Comparison of ENCODE assay signal across 8 cellular contexts in genomic region chr9:6646028-6646636, GRCh38. TPM values are rescaled to one million over a fixed set of nuclear protein-coding genes. Genes with fewer than 3 reads are reported as not detected.
A peak's percentile ranks its signal among the peaks of the same experiment; 100 is the strongest.
DNase-seq lines count a peak whose midpoint lies in the region; ATAC-seq and TF ChIP-seq lines count a peak whose summit lies in the region.

No MANE protein-coding gene starts in this region.

- H3K4me1 Mint-ChIP-seq in WTC11, result peaks cover 53% of the 10 kb centered on the region

- H3K27ac Mint-ChIP-seq in WTC11, result peak overlapping the region; percentile 94

- DNase-seq in WTC11 (ENCODE audit: low spot score) (no peak), right cardiac atrium (no peak), mesenteric fat pad (ENCODE audit: low spot score) (no peak), GM20000 (ENCODE audit: low spot score) (no peak), DMS79 (lab: John Stamatoyannopoulos, UW) (no peak)
- DNase-seq in stimulated activated CD4-positive, alpha-beta T cell treated with anti-CD3 and anti-CD28 coated beads, Interleukin-15, amount 100 ng/mL, for 24 hours, result peak; percentile 47

- intact Hi-C loops in right cardiac atrium (cut with DNase I), result no loop called here

- WGBS in right cardiac atrium, result 28% methylated on average over 18 of the region's 18 CpGs

- ATAC-seq in GM21360 (IDR thresholded peaks at IDR 0.05; ENCODE audit: unreplicated experiment) (peak; percentile 29), WTC11 (no peak), right cardiac atrium (no peak)

- no peaks in the 10 kb centered on the region for H3K27me3 ChIP-seq in right cardiac atrium (ENCODE audit: control insufficient read depth, insufficient read depth)

- H3K9me3 ChIP-seq in right cardiac atrium (ENCODE audit: control insufficient read depth, low read length), result no peaks in the 10 kb centered on the region

- peak overlapping the region; percentile 98 for H3K4me3 Mint-ChIP-seq in WTC11

- peaks cover 34% of the 10 kb centered on the region for H3K36me3 Mint-ChIP-seq in WTC11

- H3K27ac ChIP-seq in 22Rv1 (peak overlapping the region; percentile 68), right cardiac atrium (ENCODE audit: low read length) (no peak overlapping the region)

- POLR2A ChIA-PET in WTC11 (lab: Charles Lee), result interaction anchor here (0.6 to 0.7 kb wide), 4 partner anchors 42 to 1065 kb away, joined by 3 to 4 read pairs (median 3); no protein-coding TSS in a partner anchor

- peak overlapping the region; percentile 33 for H3K4me3 ChIP-seq in right cardiac atrium (ENCODE audit: low read length)

- peaks cover 2% of the 10 kb centered on the region for H3K4me1 ChIP-seq in right cardiac atrium (ENCODE audit: control insufficient read depth, insufficient read depth, low read length)

- H3K9me3 Mint-ChIP-seq in WTC11, result no peaks in the 10 kb centered on the region

- CTCF ChIA-PET in WTC11 (lab: Charles Lee), result interaction anchor here (1.0 kb wide), 1 partner anchor 21 kb away, joined by 5 read pairs; no protein-coding TSS in a partner anchor

- TF ChIP-seq CTCF in 22Rv1 (IDR thresholded peaks at IDR 0.05) (no peak), WTC11 (IDR thresholded peaks at IDR 0.05) (no peak), GM20000 (IDR thresholded peaks at IDR 0.05; ENCODE audit: extremely low read depth, missing control alignments) (no peak)

- peaks cover 3% of the 10 kb centered on the region; the same call in 1 of the 2 replicates for H3K27me3 Mint-ChIP-seq in WTC11 (ENCODE audit: low read depth)

TF ChIP-seq in WTC11, 78 proteins besides CTCF, POLR2A, EP300 and RAD21:
- TF ChIP-seq HMGXB4 (CRISPR knock-in tag; IDR thresholded peaks at IDR 0.05) (peak; percentile 5; the same call in 1 of the 2 replicates), ATF3 (CRISPR knock-in tag; conservative IDR thresholded peaks at IDR 0.05) (no peak), ZNF263 (CRISPR knock-in tag; IDR thresholded peaks at IDR 0.05; ENCODE audit: low read depth) (peak; percentile 82; the same call in 1 of the 2 replicates)

RNA-seq across cellular contexts. Expression of gene GLDC, which starts 0.6 kb away (rescaled TPM):
- total RNA-seq in WTC11 (2021) (136 to 153 TPM (median 145 TPM) in 3 replicates), right cardiac atrium (under 1 TPM; 0.26 to 0.65 (median 0.63) TPM), mesenteric fat pad (0.19 TPM)
- 0.29 TPM for polyA plus RNA-seq in right cardiac atrium

Comparison
In these comparisons a context has a peak if more than half of its experiments do, and no peak if none do; other contexts are left out.
1. RNA of gene GLDC, which starts 0.6 kb away (total RNA-seq): 136 to 153 TPM in WTC11; 0.26 to 0.65 TPM in right cardiac atrium and 0.19 TPM in mesenteric fat pad (single experiment); every median in the first group is over 10 times any median in the second.